Comparison of ENCODE assay signal across 1 cellular context in the genomic region with DNA sequence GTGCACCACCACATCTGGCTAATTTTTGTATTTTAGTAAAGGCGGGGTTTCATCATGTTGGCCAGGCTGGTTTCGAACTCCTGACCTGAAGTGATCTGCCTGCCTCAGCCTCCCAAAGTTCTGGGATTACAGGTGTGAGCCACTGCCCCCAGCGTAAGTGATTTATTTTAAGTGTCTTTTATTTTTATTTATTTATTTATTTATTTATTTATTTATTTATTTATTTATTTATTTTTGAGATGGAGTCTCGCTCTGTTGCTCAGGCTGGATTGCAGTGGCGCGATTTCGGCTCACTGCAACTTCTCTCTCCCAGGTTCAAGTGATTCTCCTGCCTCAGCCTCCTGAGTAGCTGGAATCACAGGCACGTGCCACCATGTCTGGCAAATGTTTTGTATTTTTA.
A peak's percentile ranks its signal among the peaks of the same experiment; 100 is the strongest.
TF ChIP-seq lines count a peak whose summit lies in the region.

No MANE protein-coding gene starts in this region.

TF ChIP-seq in HEK293, 187 proteins besides CTCF, POLR2A, EP300 and RAD21 (continued from another document):
- peak; percentile 83 for TF ChIP-seq ZNF518A (tag by site-specific recombination; conservative IDR thresholded peaks at IDR 0.05; ENCODE audit: low read depth)
- TF ChIP-seq ZBTB8A (tag by site-specific recombination; IDR thresholded peaks at IDR 0.05), result peak; percentile 66
- TF ChIP-seq ZBTB21 (tag by site-specific recombination; IDR thresholded peaks at IDR 0.05), result 0 out of 2 replicates have a peak, but pooled peaks have one; percentile 13
- peak; percentile 80 for TF ChIP-seq ZNF426 (tag by site-specific recombination; IDR thresholded peaks at IDR 0.05)
- TF ChIP-seq ZNF404 (tag by site-specific recombination; IDR thresholded peaks at IDR 0.05), result 0 out of 2 replicates have a peak, but pooled peaks have one; percentile 38
- peak; percentile 79; the same call in 1 of the 2 replicates for TF ChIP-seq ZNF140 (tag by site-specific recombination; IDR thresholded peaks at IDR 0.05)
- peak; percentile 49; the same call in 1 of the 2 replicates for TF ChIP-seq ZNF202 (tag by site-specific recombination; IDR thresholded peaks at IDR 0.05; ENCODE audit: borderline replicate concordance)
- peak; percentile 39; the same call in 1 of the 2 replicates for TF ChIP-seq ZNF629 (tag by site-specific recombination; IDR thresholded peaks at IDR 0.05)
- peak; percentile 70 for TF ChIP-seq ZNF555 (tag by site-specific recombination; conservative IDR thresholded peaks at IDR 0.05)
- peak; percentile 78; the same call in 1 of the 2 replicates for TF ChIP-seq ZNF560 (tag by site-specific recombination; IDR thresholded peaks at IDR 0.05; ENCODE audit: borderline replicate concordance)
- 0 out of 2 replicates have a peak, but pooled peaks have one; percentile 47 for TF ChIP-seq ZNF664 (tag by site-specific recombination; IDR thresholded peaks at IDR 0.05)
- peak; percentile 56; the same call in 1 of the 2 replicates for TF ChIP-seq ZNF558 (tag by site-specific recombination; IDR thresholded peaks at IDR 0.05)
- TF ChIP-seq, protein P1, sequence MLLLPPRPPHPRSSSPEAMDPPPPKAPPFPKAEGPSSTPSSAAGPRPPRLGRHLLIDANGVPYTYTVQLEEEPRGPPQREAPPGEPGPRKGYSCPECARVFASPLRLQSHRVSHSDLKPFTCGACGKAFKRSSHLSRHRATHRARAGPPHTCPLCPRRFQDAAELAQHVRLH (tag by site-specific recombination; IDR thresholded peaks at IDR 0.05), result 0 out of 2 replicates have a peak, but pooled peaks have one; percentile 14
- peak; percentile 70 for TF ChIP-seq ZNF510 (tag by site-specific recombination; IDR thresholded peaks at IDR 0.05; ENCODE audit: insufficient replicate concordance)
- TF ChIP-seq ZNF433 (tag by site-specific recombination; IDR thresholded peaks at IDR 0.05; ENCODE audit: low read depth), result peak; percentile 54; the same call in 1 of the 2 replicates
